8 cellular contexts compared by ENCODE assay signal in genomic region chr1:150981177-150981804, GRCh38. TPM values are rescaled to one million over a fixed set of nuclear protein-coding genes. Genes with fewer than 3 reads are reported as not detected.
DNase-seq lines count a peak whose midpoint lies in the region; ATAC-seq and TF ChIP-seq lines count a peak whose summit lies in the region.
"Had no signal": no experiment of that assay in that cellular context is flagged by ENCODE, and none has a peak within 500 bp of the region (broad histone marks: within the 10 kb centered on the region; RNA-seq: fewer than 3 reads in every experiment).

No MANE protein-coding gene starts in this region.

- DNase-seq in PC-9 (peak; percentile 84 to 87), neuronal stem cell (ENCODE audit: low spot score) (no peak)
- DNase-seq in naive thymus-derived CD8-positive, alpha-beta T cell: no peak
- DNase-seq: effector CD4-positive, alpha-beta T cell had no signal

- TF ChIP-seq CTCF in PC-9 (conservative IDR thresholded peaks at IDR 0.05): no peak

- H3F3A ChIP-seq in PC-9 (ENCODE audit: insufficient read depth, low read depth): peaks cover 63% of the 10 kb centered on the region

- peaks cover 19% of the 10 kb centered on the region; the same call in 1 of the 2 replicates for H3K79me2 ChIP-seq in PC-9 (ENCODE audit: low read depth)

- H3K9me3 ChIP-seq in HUES48 (ENCODE audit: control insufficient read depth, insufficient read depth, low read length) (no peaks in the 10 kb centered on the region), PC-9 (ENCODE audit: insufficient read depth, low read depth) (no peaks in the 10 kb centered on the region), neuronal stem cell (replicated peaks in 1 of 2; ENCODE audit: control insufficient read depth in 2 of 2, insufficient read depth in 1 of 2, low read depth in 1 of 2, low read length in 2 of 2) (peaks cover 0 to 3% of the 10 kb centered on the region in 2 donors)

- H3K4me1 ChIP-seq in HUES48 (ENCODE audit: control insufficient read depth, insufficient read depth, low read length) (peaks cover 44% of the 10 kb centered on the region), PC-9 (replicated peaks; ENCODE audit: insufficient read depth) (peaks cover 95% of the 10 kb centered on the region), neuronal stem cell (ENCODE audit: control insufficient read depth in 2 of 2, insufficient read depth in 1 of 2, low read depth in 1 of 2, low read length in 2 of 2) (peaks cover 11 to 22% of the 10 kb centered on the region in 2 donors)

- H3K36me3 ChIP-seq in HUES48 (ENCODE audit: control insufficient read depth, insufficient read depth, low read length) (no peaks in the 10 kb centered on the region), PC-9 (ENCODE audit: low read depth) (no peaks in the 10 kb centered on the region), neuronal stem cell (replicated peaks in 1 of 2; ENCODE audit: control insufficient read depth in 2 of 2, insufficient read depth in 2 of 2, low read length in 2 of 2) (no peaks in the 10 kb centered on the region)

- peak overlapping the region; percentile 58 for H3K18ac ChIP-seq in neuronal stem cell (ENCODE audit: low read length)

- no peak overlapping the region for H3K4me3 Mint-ChIP-seq in naive thymus-derived CD8-positive, alpha-beta T cell

- no peak overlapping the region for H3K4ac ChIP-seq in neuronal stem cell (ENCODE audit: low read length)

- peak overlapping the region in 1 of 10 donors; percentile 8 for H3K27ac Mint-ChIP-seq in naive thymus-derived CD8-positive, alpha-beta T cell

- H2BK12ac ChIP-seq in neuronal stem cell (ENCODE audit: low read length): no peak overlapping the region

- WGBS in neuronal stem cell (ENCODE audit: extremely low coverage in 2 of 2, insufficient read length in 2 of 2, insufficient replicate concordance in 1 of 2), 2 donors: no CpG with 5 or more reads among the region's 6 CpGs

- peaks cover 16 to 34% (median 32%) of the 10 kb centered on the region in 4 donors for H3K4me1 Mint-ChIP-seq in naive thymus-derived CD8-positive, alpha-beta T cell

- POLR2A ChIA-PET in PC-9 (lab: Charles Lee; ENCODE audit: unreplicated experiment): interaction anchor here (0.5 to 1.7 kb wide), 9 partner anchors 17 to 751 kb away, joined by 3 to 22 read pairs (median 4); partner anchors contain the start of gene MINDY1
- POLR2A ChIA-PET in naive thymus-derived CD8-positive, alpha-beta T cell (lab: Charles Lee): interaction anchor here (1.1 to 4.9 kb wide), 3 partner anchors 13 to 25 kb away, joined by 3 to 22 read pairs (median 3); partner anchors contain the start of gene MINDY1

- no peaks in the 10 kb centered on the region for H3K79me1 ChIP-seq in neuronal stem cell (ENCODE audit: low read depth, low read length)

- H3K9me3 Mint-ChIP-seq in naive thymus-derived CD8-positive, alpha-beta T cell: no peaks in the 10 kb centered on the region

- H4K20me1 ChIP-seq in PC-9 (ENCODE audit: insufficient read depth): no peaks in the 10 kb centered on the region

- intact Hi-C loops in PC-9 (cut with micrococcal nuclease; ENCODE audit: unreplicated experiment): no loop called here

- H3K27me3 Mint-ChIP-seq in naive thymus-derived CD8-positive, alpha-beta T cell: no peaks in the 10 kb centered on the region

- H3K9ac ChIP-seq in HUES48 (ENCODE audit: low read depth, low read length) (peak overlapping the region; percentile 35), neuronal stem cell (ENCODE audit: low read depth, low read length, poor library complexity) (no peak overlapping the region)

- H4K8ac ChIP-seq in neuronal stem cell (ENCODE audit: low read depth, low read length): no peak overlapping the region

- H3K36me3 Mint-ChIP-seq in naive thymus-derived CD8-positive, alpha-beta T cell: no peaks in the 10 kb centered on the region

- peak overlapping the region; percentile 33; the same call in 1 of the 2 replicates for H3K4me3 ChIP-seq in HUES48 (ENCODE audit: low read depth, low read length)
- peak overlapping the region; percentile 40; the same call in 1 of the 2 replicates for H3K4me3 ChIP-seq in PC-9
- no peak overlapping the region for H3K4me3 ChIP-seq in neuronal stem cell (ENCODE audit: low read length in 2 of 2)

- no peak for ATAC-seq in activated CD4-positive, CD25-positive, alpha-beta regulatory T cell treated with anti-CD3 and anti-CD28 coated beads, Interleukin-2, amount 50 U/mL, for 24 hours
- ATAC-seq in naive thymus-derived CD8-positive, alpha-beta T cell: no peak
- ATAC-seq in HG03139 (IDR thresholded peaks at IDR 0.05; ENCODE audit: unreplicated experiment): no peak

- no peak overlapping the region for H2BK120ac ChIP-seq in neuronal stem cell (ENCODE audit: low read depth, low read length)

- H3K27me3 ChIP-seq in HUES48 (ENCODE audit: control insufficient read depth, insufficient read depth, low read length): no peaks in the 10 kb centered on the region
- H3K27me3 ChIP-seq in PC-9 (ENCODE audit: insufficient read depth, low read depth): no peaks in the 10 kb centered on the region
- peaks cover 0 to 27% (median 0%) of the 10 kb centered on the region in 3 experiments for H3K27me3 ChIP-seq in neuronal stem cell (ENCODE audit: control insufficient read depth in 3 of 3, insufficient read depth in 3 of 3, low read depth in 1 of 3, low read length in 3 of 3)

- H2AFZ ChIP-seq in PC-9 (peak overlapping the region; percentile 78), neuronal stem cell (ENCODE audit: low read length) (peak overlapping the region; percentile 80)

- no peak overlapping the region for H2BK15ac ChIP-seq in neuronal stem cell (ENCODE audit: low read length)

- peak overlapping the region; percentile 18 for H2AK5ac ChIP-seq in neuronal stem cell (ENCODE audit: low read depth, low read length)

- H4K91ac ChIP-seq in neuronal stem cell (ENCODE audit: low read depth, low read length, poor library complexity): no peak overlapping the region

- CTCF ChIA-PET in PC-9 (lab: Charles Lee): interaction anchor here (0.6 to 2.3 kb wide), 6 partner anchors 14 to 421 kb away, joined by 3 to 15 read pairs (median 5); partner anchors contain the start of gene MINDY1

- no TSS peak for BruUV-seq in PC-9 (replicated peaks; lab: Mats Ljungman, UMichigan)

- no peak overlapping the region for H3K23ac ChIP-seq in neuronal stem cell (ENCODE audit: low read depth, low read length, poor library complexity)

- H3K4me2 ChIP-seq in PC-9 (peak overlapping the region; percentile 78), neuronal stem cell (ENCODE audit: insufficient read depth, low read length, poor library complexity, severe bottlenecking) (no peak overlapping the region)

- no peak overlapping the region for H3K14ac ChIP-seq in neuronal stem cell (ENCODE audit: low read length)

- H3K9me2 ChIP-seq in PC-9 (ENCODE audit: insufficient read depth): no peaks in the 10 kb centered on the region

- H2BK5ac ChIP-seq in neuronal stem cell (ENCODE audit: low read length): no peak overlapping the region

- H3K27ac ChIP-seq in HUES48 (ENCODE audit: low read depth, low read length): peak overlapping the region; percentile 81
- peak overlapping the region; percentile 77 for H3K27ac ChIP-seq in PC-9
- H3K27ac ChIP-seq in neuronal stem cell (replicated peaks; ENCODE audit: low read length): peak overlapping the region; percentile 18

RNA-seq across cellular contexts. Expression of gene ANXA9, which starts 0.8 kb away (rescaled TPM):
- total RNA-seq in PC-9 (2021): 10.6 and 12.9 TPM in 2 replicates
- 0.39 TPM for polyA plus RNA-seq in neuronal stem cell (2013, experiment 1 of 2)
- 0.57 TPM for polyA plus RNA-seq in neuronal stem cell (2013, experiment 2 of 2)
- under 1 TPM in 1 of 2 experiments, not detected in 1; 0.49 TPM for total RNA-seq in naive thymus-derived CD8-positive, alpha-beta T cell
- under 1 TPM in 1 of 3 donors, not detected in 2; 0.10 TPM for polyA plus RNA-seq in naive thymus-derived CD8-positive, alpha-beta T cell
- total RNA-seq: skeletal muscle tissue had no signal

RNA-seq across cellular contexts. Expression of gene CERS2, which starts 6.7 kb away (rescaled TPM):
- 113 TPM in 2 replicates for total RNA-seq in PC-9 (2021)
- 162 TPM for polyA plus RNA-seq in neuronal stem cell (2013, experiment 1 of 2)
- polyA plus RNA-seq in neuronal stem cell (2013, experiment 2 of 2): 165 TPM
- 100 to 1,000 TPM; 142 to 143 TPM for total RNA-seq in naive thymus-derived CD8-positive, alpha-beta T cell
- 100 to 1,000 TPM; 110 to 129 (median 118) TPM for polyA plus RNA-seq in naive thymus-derived CD8-positive, alpha-beta T cell

RNA-seq across cellular contexts. Expression of gene MINDY1, which starts 25.4 kb away (rescaled TPM):
- total RNA-seq in PC-9 (2021): 15.6 and 17.6 TPM in 2 replicates
- polyA plus RNA-seq in neuronal stem cell (2013, experiment 1 of 2): 11.7 TPM
- polyA plus RNA-seq in neuronal stem cell (2013, experiment 2 of 2): 11.9 TPM
- 10 to 100 TPM; 18.3 to 20.2 TPM for total RNA-seq in naive thymus-derived CD8-positive, alpha-beta T cell
- 10 to 100 TPM in 1 of 3 donors, 1 to 10 TPM in 2; 2.7 to 12.6 (median 4.9) TPM for polyA plus RNA-seq in naive thymus-derived CD8-positive, alpha-beta T cell

RNA-seq across cellular contexts. Expression of gene PRUNE1, which starts 27.0 kb away (rescaled TPM):
- 26.6 and 30.7 TPM in 2 replicates for total RNA-seq in PC-9 (2021)
- 28.6 TPM for polyA plus RNA-seq in neuronal stem cell (2013, experiment 1 of 2)
- 28.5 TPM for polyA plus RNA-seq in neuronal stem cell (2013, experiment 2 of 2)
- 10 to 100 TPM; 35.7 to 37.8 TPM for total RNA-seq in naive thymus-derived CD8-positive, alpha-beta T cell
- 10 to 100 TPM; 53.2 to 55.1 (median 54.9) TPM for polyA plus RNA-seq in naive thymus-derived CD8-positive, alpha-beta T cell

RNA-seq across cellular contexts. Expression of gene BNIPL, which starts 55.1 kb away (rescaled TPM):
- total RNA-seq in PC-9 (2021): 3.0 and 3.6 TPM in 2 replicates
- polyA plus RNA-seq in neuronal stem cell (2013, experiment 1 of 2): 0.40 TPM
- polyA plus RNA-seq in neuronal stem cell (2013, experiment 2 of 2): 0.26 TPM
- 1 to 10 TPM; 3.8 to 5.3 TPM for total RNA-seq in naive thymus-derived CD8-positive, alpha-beta T cell
- polyA plus RNA-seq in naive thymus-derived CD8-positive, alpha-beta T cell: under 1 TPM in 2 of 3 donors, not detected in 1; 0.15 to 0.30 TPM

Comparison
In these comparisons a context has a peak if more than half of its experiments do, and no peak if none do; other contexts are left out.
1. H3K27ac ChIP-seq: peak in every context shown above with its lines; median percentile 81 in HUES48; 77 in PC-9; 18 in neuronal stem cell.
2. H3K4me3 ChIP-seq: peak in HUES48 (single experiment) and PC-9 (single experiment); none in neuronal stem cell (0 of 2).
3. DNase-seq: peak in PC-9 (2 of 2); none in neuronal stem cell (single experiment) and naive thymus-derived CD8-positive, alpha-beta T cell (0 of 10).